Comparison of ENCODE assay signal across 8 cellular contexts in genomic region chr6:41787219-41787917, GRCh38. TPM values are rescaled to one million over a fixed set of nuclear protein-coding genes. Genes with fewer than 3 reads are reported as not detected.
DNase-seq lines count a peak whose midpoint lies in the region; ATAC-seq and TF ChIP-seq lines count a peak whose summit lies in the region.

TOMM6 (plus strand) TSS chr6:41787694; CDS start chr6:41787698, 4 bp downstream.

- peak within 1 kb of the TSS; percentile 98 for H3K27ac Mint-ChIP-seq in endodermal cell

- peak; percentile 96 for TF ChIP-seq CTCF in endodermal cell (conservative IDR thresholded peaks at IDR 0.05)

- H3K27me3 Mint-ChIP-seq in endodermal cell (ENCODE audit: insufficient read depth): peaks cover 40% of the 10 kb centered on the region

- H3K36me3 ChIP-seq in HUES48 (ENCODE audit: control insufficient read depth, insufficient read depth, low read length): peaks cover 36% of the 10 kb centered on the region
- H3K36me3 ChIP-seq in NT2/D1 (ENCODE audit: insufficient read depth, insufficient read length, low read length): peaks cover 37% of the 10 kb centered on the region
- peaks cover 34% of the 10 kb centered on the region for H3K36me3 ChIP-seq in endodermal cell (ENCODE audit: control insufficient read depth, insufficient read depth, low read length)

- H3K27me3 ChIP-seq in HUES48 (ENCODE audit: control insufficient read depth, insufficient read depth, low read length) (peaks cover 38% of the 10 kb centered on the region), NT2/D1 (ENCODE audit: insufficient read depth, insufficient read length) (peaks cover 10% of the 10 kb centered on the region), endodermal cell (ENCODE audit: control insufficient read depth, insufficient read depth, low read length, poor library complexity, severe bottlenecking) (peaks cover 35% of the 10 kb centered on the region)

- H3K36me3 Mint-ChIP-seq in endodermal cell (ENCODE audit: low read depth): peaks cover 28% of the 10 kb centered on the region

- WGBS in endodermal cell (ENCODE audit: insufficient coverage in 1 of 2, insufficient read length in 1 of 2), 2 experiments: 0 to 1% methylated on average over 25 to 55 of the region's 55 CpGs

- H3K4me1 Mint-ChIP-seq in endodermal cell: peaks cover 3% of the 10 kb centered on the region

- 0 out of 2 replicates have a peak, but pooled peaks cover 6% of the 10 kb centered on the region for H3K4me1 ChIP-seq in HUES48 (ENCODE audit: control insufficient read depth, insufficient read depth, low read length)
- H3K4me1 ChIP-seq in NT2/D1 (ENCODE audit: insufficient read depth, insufficient read length): no peaks in the 10 kb centered on the region
- H3K4me1 ChIP-seq in endodermal cell (ENCODE audit: control insufficient read depth, insufficient read depth, low read length): no peaks in the 10 kb centered on the region

- ATAC-seq in GM21390 (IDR thresholded peaks at IDR 0.05; ENCODE audit: unreplicated experiment): peak; percentile 75

- H3K27ac ChIP-seq in HUES48 (ENCODE audit: low read depth, low read length) (peak within 1 kb of the TSS; percentile 91), endodermal cell (ENCODE audit: low read depth, low read length) (peak within 1 kb of the TSS; percentile 81)

- no peaks in the 10 kb centered on the region for H3K9me3 Mint-ChIP-seq in endodermal cell

- H3K9me3 ChIP-seq in HUES48 (ENCODE audit: control insufficient read depth, insufficient read depth, low read length): no peaks in the 10 kb centered on the region; the same call in 1 of the 2 replicates
- peaks cover 19% of the 10 kb centered on the region; the same call in 1 of the 2 replicates for H3K9me3 ChIP-seq in NT2/D1 (ENCODE audit: insufficient read depth, low read length)
- no peaks in the 10 kb centered on the region for H3K9me3 ChIP-seq in endodermal cell (ENCODE audit: control insufficient read depth, low read length)

- H3K4me3 ChIP-seq in HUES48 (ENCODE audit: low read depth, low read length) (peak within 1 kb of the TSS; percentile 86), NT2/D1 (ENCODE audit: insufficient read length, low read depth) (peak within 1 kb of the TSS; percentile 96), endodermal cell (ENCODE audit: low read length) (peak within 1 kb of the TSS; percentile 100)

- peak within 1 kb of the TSS; percentile 97 for H3K4me3 Mint-ChIP-seq in endodermal cell

- DNase-seq in D341Med (ENCODE audit: low spot score) (peak; percentile 91), NT2/D1 (ENCODE audit: low read depth, low spot score) (peak; percentile 87), endodermal cell (peak; percentile 98), midbrain (lab: John Stamatoyannopoulos, UW) (peak; percentile 95)
- DNase-seq in activated CD8-positive, alpha-beta memory T cell treated with anti-CD3 and anti-CD28 coated beads, Interleukin-2, amount 50 U/mL, for 1 hour (ENCODE audit: extremely low read depth): peak; percentile 80
- DNase-seq in stimulated activated CD8-positive, alpha-beta memory T cell treated with anti-CD3 and anti-CD28 coated beads, Interleukin-2, amount 100 ng/mL, for 1 hour (ENCODE audit: low read depth in 2 of 2): peak; percentile 88 to 93

- H3K9ac ChIP-seq in HUES48 (ENCODE audit: low read depth, low read length) (peak within 1 kb of the TSS; percentile 91), NT2/D1 (ENCODE audit: insufficient read length, low read depth) (peak within 1 kb of the TSS; percentile 88), endodermal cell (ENCODE audit: extremely low read depth, low read length, poor library complexity, severe bottlenecking) (peak within 1 kb of the TSS; percentile 98)

RNA-seq across cellular contexts. Expression of gene TOMM6, which starts in this region (rescaled TPM):
- total RNA-seq in endodermal cell: 100 to 1,000 TPM; 207 to 212 TPM
- 298 TPM for polyA plus RNA-seq in endodermal cell (2013, experiment 1 of 2)
- polyA plus RNA-seq in endodermal cell (2013, experiment 2 of 2): 256 TPM

Comparison
In these comparisons a context has a peak if more than half of its experiments do, and no peak if none do; other contexts are left out.
1. Peak in every context shown above with its lines: DNase-seq, ATAC-seq, H3K4me3 ChIP-seq and H3K27ac ChIP-seq.